In the genomic region with DNA sequence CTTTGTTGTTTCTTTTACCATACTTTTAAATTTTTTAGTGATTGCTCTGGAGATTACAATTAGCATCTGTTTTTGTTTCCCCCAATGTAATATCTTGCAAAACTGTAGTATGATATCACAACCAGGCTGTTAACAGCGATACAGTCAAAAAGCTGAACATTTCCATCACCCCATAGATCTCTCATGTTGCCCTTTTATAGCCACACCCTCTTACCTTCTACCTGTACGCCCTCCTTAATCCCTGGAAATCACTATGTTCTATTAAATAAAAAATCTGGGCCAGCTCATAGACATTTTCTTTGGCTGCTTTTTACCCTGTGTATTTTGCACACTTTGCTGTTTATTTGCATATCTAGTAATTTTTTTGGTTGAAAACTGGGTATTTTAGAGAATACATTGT, we compare ENCODE assay signal across 36 cellular contexts.
"Had no signal": no experiment of that assay in that cellular context is flagged by ENCODE, and none has a peak within 500 bp of the region (broad histone marks: within the 10 kb centered on the region; RNA-seq: fewer than 3 reads in every experiment).

No MANE protein-coding gene starts in this region.

- H3K4me1 ChIP-seq: body of pancreas, breast epithelium had no signal

- H3K27ac ChIP-seq: body of pancreas, brain microvascular endothelial cell, breast epithelium, VCaP had no signal

- H3K27me3 ChIP-seq: body of pancreas, brain microvascular endothelial cell, breast epithelium had no signal

- ATAC-seq: activated CD8-positive, alpha-beta memory T cell treated with anti-CD3 and anti-CD28 coated beads, Interleukin-2, amount 10 ng/mL, durations not matched to agents 7 days and 5 days; activated CD8-positive, alpha-beta T cell treated with anti-CD3 and anti-CD28 coated beads, Interleukin-2, amount 10 ng/mL, durations not matched to agents 7 days and 5 days; activated naive CD4-positive, alpha-beta T cell treated with anti-CD3 and anti-CD28 coated beads, Interleukin-2, amount 50 U/mL, for 72 hours; activated T-cell treated with anti-CD3 and anti-CD28 coated beads, Interleukin-2, amount 50 U/mL, for 4 hours; activated T-cell treated with anti-CD3 and anti-CD28 coated beads, Interleukin-2, amount 50 U/mL, for 72 hours; activated T-helper 17 cell treated with anti-CD3 and anti-CD28 coated beads, Interleukin-2, amount 50 U/mL, for 72 hours; body of pancreas had no signal

- H3K4me1 Mint-ChIP-seq: activated B cell treated with CpG ODN at 0.5 μM for 24 hours; activated CD4-positive, alpha-beta memory T cell treated with anti-CD3 and anti-CD28 coated beads, Interleukin-2, amount 10 ng/mL, durations not matched to agents 7 days and 5 days; activated CD4-positive, alpha-beta T cell treated with anti-CD3 and anti-CD28 coated beads, Interleukin-2, amount 10 ng/mL, durations not matched to agents 24 days and 14 days; activated CD8-positive, alpha-beta memory T cell treated with anti-CD3 and anti-CD28 coated beads, Interleukin-2, amount 10 ng/mL, durations not matched to agents 7 days and 5 days; activated naive CD8-positive, alpha-beta T cell treated with anti-CD3 and anti-CD28 coated beads for 36 hours; activated T-helper 17 cell treated with anti-CD3 and anti-CD28 coated beads, Interleukin-2, amount 50 U/mL, for 72 hours had no signal

- H3K4me3 ChIP-seq: body of pancreas, breast epithelium had no signal

- FAIRE-seq: astrocyte, TTC549 had no signal

- DNase-seq: activated B cell treated with CpG ODN at 0.5 μM for 24 hours; activated CD4-positive, alpha-beta memory T cell treated with anti-CD3 and anti-CD28 coated beads, Interleukin-2, amount 10 ng/mL, durations not matched to agents 7 days and 5 days; activated CD4-positive, alpha-beta T cell treated with anti-CD3 and anti-CD28 coated beads for 4 hours; activated CD4-positive, alpha-beta T cell treated with anti-CD3 and anti-CD28 coated beads, Interleukin-2, amount 10 ng/mL, durations not matched to agents 24 days and 14 days; activated CD4-positive, alpha-beta T cell treated with anti-CD3 and anti-CD28 coated beads, Interleukin-2, amount 50 U/mL, for 1 hour; activated CD4-positive, alpha-beta T cell treated with anti-CD3 and anti-CD28 coated beads, Interleukin-2, amount 50 U/mL, for 4 hours; activated CD4-positive, CD25-positive, alpha-beta regulatory T cell treated with anti-CD3 and anti-CD28 coated beads, Interleukin-2, amount 50 U/mL, for 72 hours; activated CD8-positive, alpha-beta memory T cell treated with anti-CD3 and anti-CD28 coated beads for 24 hours; activated CD8-positive, alpha-beta memory T cell treated with anti-CD3 and anti-CD28 coated beads, Interleukin-2, amount 10 ng/mL, durations not matched to agents 7 days and 5 days; activated CD8-positive, alpha-beta memory T cell treated with anti-CD3 and anti-CD28 coated beads, Interleukin-2, amount 50 U/mL, for 48 hours; activated CD8-positive, alpha-beta T cell treated with anti-CD3 and anti-CD28 coated beads, Interleukin-2, amount 10 ng/mL, durations not matched to agents 7 days and 5 days; activated effector memory CD4-positive, alpha-beta T cell treated with anti-CD3 and anti-CD28 coated beads, Interleukin-2, amount 50 U/mL, for 16 hours; activated gamma-delta T cell treated with Interleukin-2 at 50 U/mL for 16 hours; activated naive CD4-positive, alpha-beta T cell; activated naive CD4-positive, alpha-beta T cell treated with anti-CD3 and anti-CD28 coated beads for 36 hours; activated naive CD4-positive, alpha-beta T cell treated with anti-CD3 and anti-CD28 coated beads, Interleukin-2, amount 50 U/mL, for 16 hours; activated naive CD8-positive, alpha-beta T cell treated with anti-CD3 and anti-CD28 coated beads for 36 hours; activated T-cell treated with anti-CD3 and anti-CD28 coated beads, Interleukin-2, amount 50 U/mL, for 4 hours; activated T-cell treated with anti-CD3 and anti-CD28 coated beads, Interleukin-2, amount 50 U/mL, for 72 hours; amniotic stem cell; aorta; body of pancreas; brain microvascular endothelial cell; central memory CD4-positive, alpha-beta T cell; T-helper 1 cell; T-helper 2 cell; T-helper 9 cell had no signal

- H3K4me3 Mint-ChIP-seq: activated B cell treated with CpG ODN at 0.5 μM for 24 hours; activated CD4-positive, alpha-beta memory T cell treated with anti-CD3 and anti-CD28 coated beads, Interleukin-2, amount 10 ng/mL, durations not matched to agents 7 days and 5 days; activated CD4-positive, alpha-beta T cell treated with anti-CD3 and anti-CD28 coated beads, Interleukin-2, amount 10 ng/mL, durations not matched to agents 24 days and 14 days; activated CD8-positive, alpha-beta memory T cell treated with anti-CD3 and anti-CD28 coated beads, Interleukin-2, amount 10 ng/mL, durations not matched to agents 7 days and 5 days; activated CD8-positive, alpha-beta T cell treated with anti-CD3 and anti-CD28 coated beads, Interleukin-2, amount 10 ng/mL, durations not matched to agents 7 days and 5 days; activated naive CD4-positive, alpha-beta T cell treated with anti-CD3 and anti-CD28 coated beads for 36 hours; activated naive CD8-positive, alpha-beta T cell treated with anti-CD3 and anti-CD28 coated beads for 36 hours; activated T-cell treated with anti-CD3 and anti-CD28 coated beads, Interleukin-2, amount 50 U/mL, for 4 hours; activated T-cell treated with anti-CD3 and anti-CD28 coated beads, Interleukin-2, amount 50 U/mL, for 72 hours; activated T-helper 1 cell treated with anti-CD3 and anti-CD28 coated beads, Interleukin-12 subunit alpha, Interleukin-12 subunit beta, Interleukin-2, Interleukin-4 antibody, amounts not matched to agents 30 ng/mL and 10 ng/mL and 1 ng/mL, durations not matched to agents 14 hours and 24 hours and 36 hours; activated T-helper 17 cell treated with anti-CD3 and anti-CD28 coated beads, Interleukin-2, amount 50 U/mL, for 72 hours; T-helper 1 cell treated with Interleukin-12 subunit alpha and Interleukin-12 subunit beta and Interleukin-4 antibody, amounts not matched to agents 30 μg/mL and 1 μg/mL, for 36 hours; T-helper 2 cell treated with Interferon-gamma antibody and Interleukin-4, amounts not matched to agents 5 μg/mL and 100 μg/mL, for 36 hours had no signal

- H3K27ac Mint-ChIP-seq: activated B cell treated with CpG ODN at 0.5 μM for 24 hours; activated CD4-positive, alpha-beta memory T cell treated with anti-CD3 and anti-CD28 coated beads, Interleukin-2, amount 10 ng/mL, durations not matched to agents 7 days and 5 days; activated CD4-positive, alpha-beta T cell treated with anti-CD3 and anti-CD28 coated beads, Interleukin-2, amount 10 ng/mL, durations not matched to agents 24 days and 14 days; activated CD8-positive, alpha-beta memory T cell treated with anti-CD3 and anti-CD28 coated beads, Interleukin-2, amount 10 ng/mL, durations not matched to agents 7 days and 5 days; activated CD8-positive, alpha-beta T cell treated with anti-CD3 and anti-CD28 coated beads, Interleukin-2, amount 10 ng/mL, durations not matched to agents 7 days and 5 days; activated naive CD4-positive, alpha-beta T cell treated with anti-CD3 and anti-CD28 coated beads for 36 hours; activated naive CD4-positive, alpha-beta T cell treated with anti-CD3 and anti-CD28 coated beads, Interleukin-2, amount 50 U/mL, for 72 hours; activated naive CD8-positive, alpha-beta T cell treated with anti-CD3 and anti-CD28 coated beads for 36 hours; activated T-cell treated with anti-CD3 and anti-CD28 coated beads, Interleukin-2, amount 50 U/mL, for 72 hours; activated T-helper 1 cell treated with anti-CD3 and anti-CD28 coated beads, Interleukin-12 subunit alpha, Interleukin-12 subunit beta, Interleukin-2, Interleukin-4 antibody, amounts not matched to agents 30 ng/mL and 10 ng/mL and 1 ng/mL, durations not matched to agents 14 hours and 24 hours and 36 hours; activated T-helper 17 cell treated with anti-CD3 and anti-CD28 coated beads, Interleukin-2, amount 50 U/mL, for 72 hours; T-helper 1 cell treated with Interleukin-12 subunit alpha and Interleukin-12 subunit beta and Interleukin-4 antibody, amounts not matched to agents 30 μg/mL and 1 μg/mL, for 36 hours; T-helper 2 cell treated with Interferon-gamma antibody and Interleukin-4, amounts not matched to agents 5 μg/mL and 100 μg/mL, for 36 hours had no signal

- H3K36me3 Mint-ChIP-seq: activated CD8-positive, alpha-beta memory T cell treated with anti-CD3 and anti-CD28 coated beads, Interleukin-2, amount 10 ng/mL, durations not matched to agents 7 days and 5 days; activated naive CD4-positive, alpha-beta T cell treated with anti-CD3 and anti-CD28 coated beads, Interleukin-2, amount 50 U/mL, for 72 hours; activated naive CD8-positive, alpha-beta T cell treated with anti-CD3 and anti-CD28 coated beads for 36 hours had no signal

- H3K9me3 Mint-ChIP-seq: activated CD4-positive, alpha-beta memory T cell treated with anti-CD3 and anti-CD28 coated beads, Interleukin-2, amount 10 ng/mL, durations not matched to agents 7 days and 5 days; activated naive CD4-positive, alpha-beta T cell treated with anti-CD3 and anti-CD28 coated beads for 36 hours; activated T-helper 1 cell treated with anti-CD3 and anti-CD28 coated beads, Interleukin-12 subunit alpha, Interleukin-12 subunit beta, Interleukin-2, Interleukin-4 antibody, amounts not matched to agents 30 ng/mL and 10 ng/mL and 1 ng/mL, durations not matched to agents 14 hours and 24 hours and 36 hours; activated T-helper 17 cell treated with anti-CD3 and anti-CD28 coated beads, Interleukin-2, amount 50 U/mL, for 72 hours; T-helper 1 cell treated with Interleukin-12 subunit alpha and Interleukin-12 subunit beta and Interleukin-4 antibody, amounts not matched to agents 30 μg/mL and 1 μg/mL, for 36 hours; T-helper 2 cell treated with Interferon-gamma antibody and Interleukin-4, amounts not matched to agents 5 μg/mL and 100 μg/mL, for 36 hours had no signal

- H3K36me3 ChIP-seq: brain microvascular endothelial cell, breast epithelium had no signal

- H3K27me3 Mint-ChIP-seq: activated B cell treated with CpG ODN at 0.5 μM for 24 hours had no signal
